ENCODE assay signal across 8 cellular contexts in genomic region chr20:58388028-58388601, GRCh38. TPM values are rescaled to one million over a fixed set of nuclear protein-coding genes. Genes with fewer than 3 reads are reported as not detected.
DNase-seq lines count a peak whose midpoint lies in the region; TF ChIP-seq lines count a peak whose summit lies in the region.

No MANE protein-coding gene starts in this region.

- peak overlapping the region; percentile 67 for H2AFZ ChIP-seq in OCI-LY1 (ENCODE audit: low read length)

- no peaks in the 10 kb centered on the region for H3K9me2 ChIP-seq in OCI-LY1 (ENCODE audit: low read depth, low read length)

- in situ Hi-C loops in KBM-7 (cut with MboI; ENCODE audit: low pct_unique_long_range_greater_than_20kb, low sequenced_read_pairs) = no loop called here

- peaks cover 39% of the 10 kb centered on the region for H3K79me2 ChIP-seq in OCI-LY1 (ENCODE audit: insufficient read depth, low read length)

- peaks cover 13% of the 10 kb centered on the region for H3K27me3 Mint-ChIP-seq in Calu3 (ENCODE audit: unreplicated experiment)

- CTCF ChIA-PET in Calu3 (lab: Charles Lee) = interaction anchor here (1.1 to 1.8 kb wide), 2 partner anchors 11 to 263 kb away, joined by 7 to 9 read pairs; partner anchors contain the start of gene STX16

- BruUV-seq in Calu3 (replicated peaks; lab: Mats Ljungman, UMichigan) = TSS peak; percentile 61

- no peak for TF ChIP-seq POLR2A in esophagus squamous epithelium (IDR thresholded peaks at IDR 0.05)

- peaks cover 43% of the 10 kb centered on the region for H3K4me1 Mint-ChIP-seq in Calu3 (ENCODE audit: low read depth, unreplicated experiment)

- no peaks in the 10 kb centered on the region for H3F3A ChIP-seq in OCI-LY1 (ENCODE audit: insufficient read depth, low read length)

- intact Hi-C loops in Calu3 (cut with micrococcal nuclease; ENCODE audit: unreplicated experiment) = loop anchor here (10.0 kb wide), 1 partner anchor 153 kb away; no protein-coding TSS in a partner anchor
- intact Hi-C loops in esophagus squamous epithelium (cut with DNase I) = loop anchor here (10.0 kb wide), 1 partner anchor 73 kb away; no protein-coding TSS in a partner anchor

- H3K4me1 ChIP-seq in OCI-LY1 (ENCODE audit: insufficient read depth, low read length, severe bottlenecking) = peaks cover 32% of the 10 kb centered on the region
- H3K4me1 ChIP-seq in esophagus squamous epithelium = peaks cover 14 to 35% (median 20%) of the 10 kb centered on the region in 3 donors

- peaks cover 35% of the 10 kb centered on the region for H3K36me3 Mint-ChIP-seq in Calu3 (ENCODE audit: insufficient read depth, unreplicated experiment)

- H4K20me1 ChIP-seq in OCI-LY1 (ENCODE audit: insufficient read depth, low read length) = no peaks in the 10 kb centered on the region

- no peak overlapping the region for H3K4me3 Mint-ChIP-seq in Calu3 (ENCODE audit: low read depth, unreplicated experiment)

- TF ChIP-seq CTCF in Calu3 (IDR thresholded peaks at IDR 0.05; ENCODE audit: unreplicated experiment) (no peak), OCI-LY1 (IDR thresholded peaks at IDR 0.05; ENCODE audit: low read length) (no peak), esophagus squamous epithelium (IDR thresholded peaks at IDR 0.05) (no peak), retinal pigment epithelial cell (conservative IDR thresholded peaks at IDR 0.05; ENCODE audit: low read depth, low read length) (no peak)

- H3K9me3 ChIP-seq in OCI-LY1 (ENCODE audit: low read length) (no peaks in the 10 kb centered on the region), esophagus squamous epithelium (no peaks in the 10 kb centered on the region)

- H3K9me3 Mint-ChIP-seq in Calu3 (ENCODE audit: low read depth, unreplicated experiment) = no peaks in the 10 kb centered on the region

- H3K27me3 ChIP-seq in OCI-LY1 (ENCODE audit: insufficient read depth, low read length) = no peaks in the 10 kb centered on the region
- no peaks in the 10 kb centered on the region for H3K27me3 ChIP-seq in esophagus squamous epithelium

- no peak overlapping the region for H3K27ac Mint-ChIP-seq in Calu3 (ENCODE audit: unreplicated experiment)

- H3K27ac ChIP-seq in OCI-LY1 (ENCODE audit: low read depth, low read length, poor library complexity, severe bottlenecking) = no peak overlapping the region
- peak overlapping the region in 2 of 4 donors; percentile 82 to 98 for H3K27ac ChIP-seq in esophagus squamous epithelium

- peak overlapping the region; percentile 59 for H3K4me2 ChIP-seq in OCI-LY1 (ENCODE audit: low read length)

- H3K36me3 ChIP-seq in OCI-LY1 (ENCODE audit: insufficient read depth, low read length) = peaks cover 32% of the 10 kb centered on the region
- peaks cover 0 to 10% (median 0%) of the 10 kb centered on the region in 3 donors for H3K36me3 ChIP-seq in esophagus squamous epithelium

- H3K4me3 ChIP-seq in OCI-LY1 (ENCODE audit: low read depth, low read length, poor library complexity, severe bottlenecking) (peak overlapping the region; percentile 85), esophagus squamous epithelium (peak overlapping the region; percentile 64 to 93 (median 78)), retinal pigment epithelial cell (ENCODE audit: low read length) (peak overlapping the region; percentile 68)

- DNase-seq in Calu3 (no peak), esophagus squamous epithelium (lab: John Stamatoyannopoulos, UW) (no peak), retinal pigment epithelial cell (ENCODE audit: low read depth) (no peak), NCI-H187 treated with DMSO at 0.1 percent for 48 hours (lab: John Stamatoyannopoulos, UW) (no peak), KBM-7 (no peak)
- DNase-seq in effector CD4-positive, alpha-beta T cell = no peak
- no peak for DNase-seq in NK-92 treated with Interleukin-12 subunit alpha and Interleukin-12 subunit beta, amount 100 ng/mL, for 24 hours (lab: John Stamatoyannopoulos, UW)

- H3K9ac ChIP-seq in OCI-LY1 (ENCODE audit: low read length) = peak overlapping the region; percentile 50

- WGBS in esophagus squamous epithelium, 2 donors = 61 to 68% methylated on average over 4 of the region's 4 CpGs

RNA-seq across cellular contexts. Expression of gene VAPB, which starts 0.9 kb away (rescaled TPM):
- 82.4 and 92.7 TPM in 2 replicates for total RNA-seq in Calu3 (2022)
- 10 to 100 TPM; 11.5 to 21.2 (median 16.6) TPM for total RNA-seq in esophagus squamous epithelium
